In the genomic region with DNA sequence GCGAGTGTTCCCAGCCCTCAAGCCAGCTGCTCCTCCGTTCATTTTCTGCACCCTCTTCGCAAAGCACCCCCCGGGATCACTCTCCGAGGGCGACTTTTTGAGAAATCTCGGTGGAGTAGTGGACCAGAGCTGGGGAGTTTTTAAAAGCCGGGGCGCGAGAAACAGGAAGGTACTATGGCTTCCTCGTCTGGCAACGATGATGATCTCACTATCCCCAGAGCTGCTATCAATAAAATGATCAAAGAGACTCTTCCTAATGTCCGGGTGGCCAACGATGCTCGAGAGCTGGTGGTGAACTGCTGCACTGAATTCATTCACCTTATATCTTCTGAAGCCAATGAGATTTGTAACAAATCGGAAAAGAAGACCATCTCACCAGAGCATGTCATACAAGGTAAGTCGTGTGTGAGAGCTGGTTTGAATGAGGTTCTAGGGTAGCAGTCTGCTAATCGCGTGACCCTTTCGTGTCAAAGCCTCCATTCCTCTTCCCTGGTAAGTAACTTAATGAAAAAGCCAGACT, we compare ENCODE assay signal across 1 cellular context.
TF ChIP-seq lines count a peak whose summit lies in the region.

No MANE protein-coding gene starts in this region.

TF ChIP-seq in HEK293T, 16 proteins besides CTCF, POLR2A, EP300 and RAD21 (continued from another document):
- TF ChIP-seq, protein P1, sequence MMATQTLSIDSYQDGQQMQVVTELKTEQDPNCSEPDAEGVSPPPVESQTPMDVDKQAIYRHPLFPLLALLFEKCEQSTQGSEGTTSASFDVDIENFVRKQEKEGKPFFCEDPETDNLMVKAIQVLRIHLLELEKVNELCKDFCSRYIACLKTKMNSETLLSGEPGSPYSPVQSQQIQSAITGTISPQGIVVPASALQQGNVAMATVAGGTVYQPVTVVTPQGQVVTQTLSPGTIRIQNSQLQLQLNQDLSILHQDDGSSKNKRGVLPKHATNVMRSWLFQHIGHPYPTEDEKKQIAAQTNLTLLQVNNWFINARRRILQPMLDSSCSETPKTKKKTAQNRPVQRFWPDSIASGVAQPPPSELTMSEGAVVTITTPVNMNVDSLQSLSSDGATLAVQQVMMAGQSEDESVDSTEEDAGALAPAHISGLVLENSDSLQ (IDR thresholded peaks at IDR 0.05) = no peak
- TF ChIP-seq SUZ12 (IDR thresholded peaks at IDR 0.05) (no peak), TARDBP (IDR thresholded peaks at IDR 0.05) (no peak), SP1 (IDR thresholded peaks at IDR 0.05) (no peak), L3MBTL2 (conservative IDR thresholded peaks at IDR 0.05) (no peak), FOXA1 (IDR thresholded peaks at IDR 0.05) (no peak), CTBP1 (IDR thresholded peaks at IDR 0.05; ENCODE audit: borderline replicate concordance) (no peak)
